In genomic region chr1:90850925-90851710, GRCh38 we compare ENCODE assay signal across 8 cellular contexts.
A peak's percentile ranks its signal among the peaks of the same experiment; 100 is the strongest.
DNase-seq lines count a peak whose midpoint lies in the region; ATAC-seq, FAIRE-seq and TF ChIP-seq lines count a peak whose summit lies in the region.

No MANE protein-coding gene starts in this region.

- POLR2A ChIA-PET in T-cell (lab: Charles Lee) = no interaction called here

- DNase-seq in GM03348 (ENCODE audit: low spot score) = peak; percentile 97
- DNase-seq in H54 (ENCODE audit: insufficient read length, low spot score) = peak; percentile 71
- peak; percentile 87 for DNase-seq in LoVo (ENCODE audit: low spot score)
- peak; percentile 30 to 74 (median 61) for DNase-seq in T-cell
- DNase-seq in amniotic epithelial cell (ENCODE audit: low read depth) = peak; percentile 55
- DNase-seq in hepatic stellate cell (ENCODE audit: low spot score) = peak; percentile 77
- DNase-seq in retina = peak; percentile 91
- DNase-seq in cerebellar nuclear complex (lab: John Stamatoyannopoulos, UW) = no peak

- CTCF ChIA-PET in T-cell (lab: Charles Lee) = interaction anchor here (0.6 to 0.8 kb wide), 4 partner anchors 120 to 1834 kb away, joined by 3 to 8 read pairs (median 3); no protein-coding TSS in a partner anchor

- no peak overlapping the region for H3K27ac Mint-ChIP-seq in T-cell

- peaks cover 46 to 49% of the 10 kb centered on the region in 2 donors for H3K27me3 Mint-ChIP-seq in T-cell

- ATAC-seq in T-cell (replicated peaks in 1 of 4) = peak; percentile 95 to 97 (median 96)

- peak; percentile 25; the same call in 1 of the 2 replicates for TF ChIP-seq POLR2A in H54 (IDR thresholded peaks at IDR 0.05; ENCODE audit: low read depth, low read length)

- H3K9me3 Mint-ChIP-seq in T-cell = no peaks in the 10 kb centered on the region

- no peaks in the 10 kb centered on the region for H3K36me3 Mint-ChIP-seq in T-cell

- H3K4me1 Mint-ChIP-seq in T-cell = peaks cover 5 to 14% (median 13%) of the 10 kb centered on the region in 3 donors

- peak overlapping the region; percentile 77 to 86 (median 80) for H3K4me3 Mint-ChIP-seq in T-cell

- FAIRE-seq in H54 (lab: Jason Lieb, UNC) = no peak

Comparison
In these comparisons a context has a peak if more than half of its experiments do, and no peak if none do; other contexts are left out.
1. DNase-seq: peak in GM03348 (single experiment), H54 (single experiment), LoVo (single experiment), T-cell (34 of 34), amniotic epithelial cell (single experiment), hepatic stellate cell (single experiment) and retina (single experiment); none in cerebellar nuclear complex (0 of 2).